Comparison of ENCODE assay signal across 8 cellular contexts in the genomic region with DNA sequence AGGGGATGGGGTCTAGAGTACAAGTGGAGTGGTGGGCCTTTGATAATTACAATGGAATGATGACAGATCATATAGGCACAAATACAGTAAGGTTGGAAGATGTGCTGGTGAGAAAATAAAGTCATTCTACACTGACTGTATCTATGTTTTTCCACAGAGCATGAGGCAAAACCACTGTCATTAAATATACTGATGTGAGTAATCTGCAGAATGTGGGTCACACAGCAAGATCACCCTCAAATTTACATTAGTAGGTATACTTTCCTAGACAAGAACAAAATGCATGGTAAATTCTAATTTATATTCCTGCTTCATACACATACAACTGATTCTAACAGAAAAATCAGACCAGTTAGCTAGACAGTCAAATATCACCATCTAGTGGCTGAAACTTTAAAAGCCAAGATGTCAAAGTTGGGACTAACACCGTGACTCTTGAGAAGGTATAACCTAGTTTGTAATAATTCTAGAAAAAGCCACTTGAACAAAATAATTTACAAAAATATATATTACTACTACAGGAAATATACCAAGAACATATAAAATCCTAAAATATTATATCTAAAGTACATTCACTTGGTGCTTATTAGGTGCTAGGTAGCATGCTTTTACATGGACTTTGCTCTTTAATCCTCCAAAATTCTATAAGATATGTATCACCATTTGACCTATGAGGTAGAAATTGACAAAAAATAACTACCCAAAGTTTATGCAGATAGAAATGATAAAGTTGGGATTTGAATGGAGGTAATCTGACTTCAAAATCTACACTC. TPM values are rescaled to one million over a fixed set of nuclear protein-coding genes. Genes with fewer than 3 reads are reported as not detected.
DNase-seq lines count a peak whose midpoint lies in the region; ATAC-seq and TF ChIP-seq lines count a peak whose summit lies in the region.

No MANE protein-coding gene starts in this region.

- peak; percentile 72 for ATAC-seq in activated CD4-positive, alpha-beta T cell treated with anti-CD3 and anti-CD28 coated beads for 36 hours

- no peak for DNase-seq in activated CD4-positive, alpha-beta T cell treated with anti-CD3 and anti-CD28 coated beads for 36 hours
- no peak for DNase-seq in activated CD4-positive, alpha-beta T cell treated with anti-CD3 and anti-CD28 coated beads, Interleukin-2, amount 50 U/mL, for 1 hour
- peak; percentile 61 for DNase-seq in HCEC 1CT
- peak; percentile 5 for DNase-seq in NCI-H128 (lab: John Stamatoyannopoulos, UW; ENCODE audit: unreplicated experiment)
- DNase-seq in glomerular visceral epithelial cell (ENCODE audit: extremely low spot score), result peak; percentile 55
- DNase-seq in retinal pigment epithelial cell (ENCODE audit: low read depth), result no peak
- DNase-seq in OCI-M2 (lab: John Stamatoyannopoulos, UW; ENCODE audit: unreplicated experiment), result no peak

- peaks cover 39% of the 10 kb centered on the region for H3K36me3 Mint-ChIP-seq in activated CD4-positive, alpha-beta T cell treated with anti-CD3 and anti-CD28 coated beads for 36 hours (ENCODE audit: low read depth)

- no peak overlapping the region for H3K4me3 Mint-ChIP-seq in activated CD4-positive, alpha-beta T cell treated with anti-CD3 and anti-CD28 coated beads for 36 hours

- CTCF ChIA-PET in activated CD4-positive, alpha-beta T cell treated with anti-CD3 and anti-CD28 coated beads for 36 hours (lab: Charles Lee), result interaction anchor here (0.6 to 3.6 kb wide), 8 partner anchors 10 to 1163 kb away, joined by 3 to 17 read pairs (median 3); no protein-coding TSS in a partner anchor

- H3K4me3 ChIP-seq in retinal pigment epithelial cell (ENCODE audit: low read length), result no peak overlapping the region

- intact Hi-C loops in activated CD4-positive, alpha-beta T cell treated with anti-CD3 and anti-CD28 coated beads for 36 hours (cut with DNase I, micrococcal nuclease), result loop anchor here (1.0 to 5.0 kb wide), 10 partner anchors 48 to 1159 kb away; no protein-coding TSS in a partner anchor

- peaks cover 14% of the 10 kb centered on the region for H3K9me3 Mint-ChIP-seq in activated CD4-positive, alpha-beta T cell treated with anti-CD3 and anti-CD28 coated beads for 36 hours (ENCODE audit: low read depth)

- TF ChIP-seq CTCF in VCaP (conservative IDR thresholded peaks at IDR 0.05) (peak; percentile 93), retinal pigment epithelial cell (conservative IDR thresholded peaks at IDR 0.05; ENCODE audit: low read depth, low read length) (peak; percentile 70)

- POLR2A ChIA-PET in activated CD4-positive, alpha-beta T cell treated with anti-CD3 and anti-CD28 coated beads for 36 hours (lab: Charles Lee), result no interaction called here

- H3K27ac ChIP-seq in VCaP, result peak overlapping the region; percentile 96

- H3K4me1 Mint-ChIP-seq in activated CD4-positive, alpha-beta T cell treated with anti-CD3 and anti-CD28 coated beads for 36 hours, result peaks cover 22% of the 10 kb centered on the region

- H3K27ac Mint-ChIP-seq in activated CD4-positive, alpha-beta T cell treated with anti-CD3 and anti-CD28 coated beads for 36 hours, result peak overlapping the region; percentile 69

- no peaks in the 10 kb centered on the region for H3K27me3 Mint-ChIP-seq in activated CD4-positive, alpha-beta T cell treated with anti-CD3 and anti-CD28 coated beads for 36 hours

RNA-seq across cellular contexts. Expression of a gene that starts 19.5 kb away (rescaled TPM):
- 10 to 100 TPM; 31.4 to 31.7 TPM for total RNA-seq in activated CD4-positive, alpha-beta T cell treated with anti-CD3 and anti-CD28 coated beads for 36 hours

RNA-seq across cellular contexts. Expression of a gene that starts 56.6 kb away (rescaled TPM):
- 10 to 100 TPM; 71.7 to 91.2 TPM for total RNA-seq in activated CD4-positive, alpha-beta T cell treated with anti-CD3 and anti-CD28 coated beads for 36 hours

Comparison
In these comparisons a context has a peak if more than half of its experiments do, and no peak if none do; other contexts are left out.
1. DNase-seq: peak in HCEC 1CT (single experiment), NCI-H128 (single experiment) and glomerular visceral epithelial cell (single experiment); none in activated CD4-positive, alpha-beta T cell treated with anti-CD3 and anti-CD28 coated beads for 36 hours (single experiment), activated CD4-positive, alpha-beta T cell treated with anti-CD3 and anti-CD28 coated beads, Interleukin-2, amount 50 U/mL, for 1 hour (single experiment), retinal pigment epithelial cell (single experiment) and OCI-M2 (single experiment).